14 cellular contexts compared by ENCODE assay signal in the genomic region with DNA sequence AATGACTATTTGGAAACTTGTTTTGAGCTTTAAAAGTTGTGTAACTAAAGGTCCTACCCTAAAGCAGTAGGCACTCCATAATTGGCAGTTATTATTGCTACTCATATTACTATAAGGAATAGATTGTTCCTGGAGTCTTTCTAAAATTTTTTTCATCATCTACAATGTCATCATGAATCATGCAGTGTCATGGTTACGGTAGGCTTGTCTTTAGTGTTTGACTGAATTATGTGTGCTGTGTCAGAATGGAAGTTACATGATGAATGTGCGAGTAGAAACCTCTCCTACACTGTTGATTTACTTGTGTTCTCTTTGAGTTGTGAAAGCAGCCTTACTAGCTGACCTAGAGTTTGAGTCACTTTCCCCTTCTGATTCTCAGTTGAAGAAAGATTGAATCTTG.
A peak's percentile ranks its signal among the peaks of the same experiment; 100 is the strongest.
DNase-seq lines count a peak whose midpoint lies in the region; ATAC-seq and TF ChIP-seq lines count a peak whose summit lies in the region.
"Had no signal": no experiment of that assay in that cellular context is flagged by ENCODE, and none has a peak within 500 bp of the region (broad histone marks: within the 10 kb centered on the region; RNA-seq: fewer than 3 reads in every experiment).

No MANE protein-coding gene starts in this region.

- TF ChIP-seq POLR2A in adrenal gland (IDR thresholded peaks at IDR 0.05), result no peak

- H3K79me2 ChIP-seq in trophoblast cell (ENCODE audit: control insufficient read depth, insufficient read depth, low read length, poor library complexity), result no peaks in the 10 kb centered on the region

- no peaks in the 10 kb centered on the region for H3K36me3 Mint-ChIP-seq in stimulated activated memory B cell treated with anti-CD40 and anti-IgM and Interleukin-4, amounts not matched to agents 10 μg/mL and 1 μg/mL and 100 μg/mL, for 72 hours

- H3K27ac Mint-ChIP-seq in stimulated activated memory B cell treated with anti-CD40 and anti-IgM and Interleukin-4, amounts not matched to agents 10 μg/mL and 1 μg/mL and 100 μg/mL, for 72 hours, result no peak overlapping the region
- H3K27ac Mint-ChIP-seq: B cell had no signal

- no peaks in the 10 kb centered on the region for H3K27me3 Mint-ChIP-seq in stimulated activated memory B cell treated with anti-CD40 and anti-IgM and Interleukin-4, amounts not matched to agents 10 μg/mL and 1 μg/mL and 100 μg/mL, for 72 hours
- H3K27me3 Mint-ChIP-seq: B cell had no signal

- no peak overlapping the region for H2BK120ac ChIP-seq in trophoblast cell (ENCODE audit: insufficient read depth, low read length, poor library complexity)

- H3K23ac ChIP-seq in trophoblast cell (ENCODE audit: low read length), result no peak overlapping the region

- H3K4me2 ChIP-seq in trophoblast cell (ENCODE audit: low read length), result no peak overlapping the region

- H3K4me3 ChIP-seq in trophoblast cell (ENCODE audit: low read depth, low read length) (no peak overlapping the region), adrenal gland (no peak overlapping the region)
- H3K4me3 ChIP-seq: colonic mucosa had no signal

- H2BK5ac ChIP-seq in trophoblast cell (ENCODE audit: low read depth, low read length, poor library complexity), result no peak overlapping the region

- H3K27me3 ChIP-seq in trophoblast cell (ENCODE audit: insufficient read depth, low read length), result no peaks in the 10 kb centered on the region
- H3K27me3 ChIP-seq in adrenal gland, result no peaks in the 10 kb centered on the region
- H3K27me3 ChIP-seq: colonic mucosa had no signal

- in situ Hi-C loops in GM13977 (cut with MboI; ENCODE audit: low pct_unique_long_range_greater_than_20kb, low sequenced_read_pairs, unreplicated experiment), result no loop called here

- no CpG with 5 or more reads among the region's 2 CpGs for WGBS in trophoblast cell (ENCODE audit: extremely low coverage, insufficient coverage, insufficient read length)
- WGBS in adrenal gland, 4 donors, result 41 to 60% (median 54%) methylated on average over 2 of the region's 2 CpGs

- no peak overlapping the region for H3K14ac ChIP-seq in trophoblast cell (ENCODE audit: low read length)

- H4K12ac ChIP-seq in trophoblast cell (ENCODE audit: low read depth, low read length), result no peak overlapping the region

- H3K27ac ChIP-seq in trophoblast cell (ENCODE audit: low read depth, low read length) (no peak overlapping the region), adrenal gland (no peak overlapping the region)
- H3K27ac ChIP-seq: colonic mucosa had no signal

- H2BK12ac ChIP-seq in trophoblast cell (ENCODE audit: low read length), result no peak overlapping the region

- no peak overlapping the region for H2AFZ ChIP-seq in trophoblast cell (ENCODE audit: insufficient read depth, low read length, poor library complexity)

- H3K18ac ChIP-seq in trophoblast cell (ENCODE audit: low read length), result no peak overlapping the region

- TF ChIP-seq CTCF in GM13977 (IDR thresholded peaks at IDR 0.05; ENCODE audit: extremely low read depth, insufficient read depth, missing control alignments), result no peak
- TF ChIP-seq CTCF in adrenal gland (IDR thresholded peaks at IDR 0.05), result no peak

- H3K36me3 ChIP-seq in trophoblast cell (ENCODE audit: control insufficient read depth in 1 of 2, insufficient read depth in 2 of 2, low read length in 2 of 2) (no peaks in the 10 kb centered on the region), adrenal gland (replicated peaks in 1 of 2) (no peaks in the 10 kb centered on the region)
- H3K36me3 ChIP-seq: colonic mucosa had no signal

- intact Hi-C loops in adrenal gland (cut with DNase I), result no loop called here

- no peak overlapping the region for H3K9ac ChIP-seq in trophoblast cell (ENCODE audit: low read length)

- peak; percentile 6 for DNase-seq in GM13977 (ENCODE audit: low spot score)
- DNase-seq in NCI-H460 (ENCODE audit: extremely low read depth, low read depth), result peak; percentile 29
- peak; percentile 2 for DNase-seq in fibroblast of the conjunctiva (ENCODE audit: low read depth)
- DNase-seq in trophoblast cell, result no peak
- no peak for DNase-seq in adrenal gland
- DNase-seq in stimulated activated CD4-positive, alpha-beta T cell treated with anti-CD3 and anti-CD28 coated beads, Interleukin-15, amount 100 ng/mL, for 24 hours, result no peak
- DNase-seq: colonic mucosa; NCI-H524; SIG-M5; stimulated activated CD4-positive, alpha-beta T cell treated with anti-CD3 and anti-CD28 coated beads, Interleukin-4, amount 100 ng/mL, for 24 hours; stimulated activated naive CD8-positive, alpha-beta T cell treated with anti-CD3 and anti-CD28 coated beads, Interleukin-15, Interleukin-2, amounts not matched to agents 100 U/mL and 50 U/mL, for 24 hours had no signal

- H2AK5ac ChIP-seq in trophoblast cell (ENCODE audit: low read length), result no peak overlapping the region

- H3K4me1 Mint-ChIP-seq in stimulated activated memory B cell treated with anti-CD40 and anti-IgM and Interleukin-4, amounts not matched to agents 10 μg/mL and 1 μg/mL and 100 μg/mL, for 72 hours, result no peaks in the 10 kb centered on the region
- H3K4me1 Mint-ChIP-seq: B cell had no signal

- H3K9me3 Mint-ChIP-seq in stimulated activated memory B cell treated with anti-CD40 and anti-IgM and Interleukin-4, amounts not matched to agents 10 μg/mL and 1 μg/mL and 100 μg/mL, for 72 hours, result peaks cover 11% of the 10 kb centered on the region

- H3K79me1 ChIP-seq in trophoblast cell (ENCODE audit: low read length), result no peaks in the 10 kb centered on the region

- H4K8ac ChIP-seq in trophoblast cell (ENCODE audit: low read depth, low read length), result no peak overlapping the region

- peak; percentile 97 for ATAC-seq in HG02610 (IDR thresholded peaks at IDR 0.05; ENCODE audit: unreplicated experiment)
- no peak for ATAC-seq in stimulated activated memory B cell treated with anti-CD40 and anti-IgM and Interleukin-4, amounts not matched to agents 10 μg/mL and 1 μg/mL and 100 μg/mL, for 72 hours
- ATAC-seq: stimulated activated naive CD8-positive, alpha-beta T cell treated with anti-CD3 and anti-CD28 coated beads, Interleukin-15, Interleukin-2, amounts not matched to agents 100 U/mL and 50 U/mL, for 24 hours had no signal

- no peak overlapping the region for H4K91ac ChIP-seq in trophoblast cell (ENCODE audit: low read depth, low read length)

- H3K4me1 ChIP-seq in trophoblast cell (ENCODE audit: control insufficient read depth in 1 of 2, insufficient read depth in 2 of 2, low read length in 2 of 2) (no peaks in the 10 kb centered on the region), adrenal gland (replicated peaks in 1 of 2) (no peaks in the 10 kb centered on the region)
- H3K4me1 ChIP-seq: colonic mucosa had no signal

- H3K4ac ChIP-seq in trophoblast cell (ENCODE audit: low read depth, low read length), result no peak overlapping the region

- no peak overlapping the region for H3K4me3 Mint-ChIP-seq in stimulated activated memory B cell treated with anti-CD40 and anti-IgM and Interleukin-4, amounts not matched to agents 10 μg/mL and 1 μg/mL and 100 μg/mL, for 72 hours
- H3K4me3 Mint-ChIP-seq: B cell had no signal

- H3K9me3 ChIP-seq in trophoblast cell (ENCODE audit: insufficient read depth, low read depth, low read length) (no peaks in the 10 kb centered on the region), adrenal gland (replicated peaks in 1 of 3) (no peaks in the 10 kb centered on the region)
- H3K9me3 ChIP-seq: colonic mucosa had no signal

Comparison
In these comparisons a context has a peak if more than half of its experiments do, and no peak if none do; other contexts are left out.
1. DNase-seq: peak in GM13977 (single experiment), NCI-H460 (single experiment) and fibroblast of the conjunctiva (single experiment); none in trophoblast cell (0 of 2), adrenal gland (0 of 7) and stimulated activated CD4-positive, alpha-beta T cell treated with anti-CD3 and anti-CD28 coated beads, Interleukin-15, amount 100 ng/mL, for 24 hours (single experiment).